29 cellular contexts compared by ENCODE assay signal in genomic region chr16:58433569-58433951, GRCh38.
"Had no signal": no experiment of that assay in that cellular context is flagged by ENCODE, and none has a peak within 500 bp of the region (broad histone marks: within the 10 kb centered on the region; RNA-seq: fewer than 3 reads in every experiment).

No MANE protein-coding gene starts in this region.

- H3K36me3 ChIP-seq: adrenal gland, cardiac muscle cell, ovary, sigmoid colon, stomach, thyroid gland, upper lobe of right lung had no signal

- H3K27me3 ChIP-seq: adrenal gland, body of pancreas, cardiac muscle cell, ovary, thyroid gland, upper lobe of right lung had no signal

- H3K4me1 Mint-ChIP-seq: activated naive CD8-positive, alpha-beta T cell treated with anti-CD3 and anti-CD28 coated beads for 36 hours; mesothelial cell of epicardium; stimulated activated effector memory CD8-positive, alpha-beta T cell treated with anti-CD3 and anti-CD28 coated beads, Interleukin-12 subunit alpha, Interleukin-12 subunit beta, amount 100 ng/mL, for 72 hours had no signal

- H3K4me3 Mint-ChIP-seq: activated CD4-positive, alpha-beta memory T cell treated with anti-CD3 and anti-CD28 coated beads for 36 hours; activated CD4-positive, alpha-beta T cell treated with anti-CD3 and anti-CD28 coated beads, Interleukin-2, amount 10 ng/mL, durations not matched to agents 24 days and 14 days; activated naive CD4-positive, alpha-beta T cell treated with anti-CD3 and anti-CD28 coated beads for 36 hours; activated naive CD8-positive, alpha-beta T cell treated with anti-CD3 and anti-CD28 coated beads for 36 hours; activated T-helper 1 cell treated with anti-CD3 and anti-CD28 coated beads, Interleukin-12 subunit alpha, Interleukin-12 subunit beta, Interleukin-2, Interleukin-4 antibody, amounts not matched to agents 30 ng/mL and 10 ng/mL and 1 ng/mL, durations not matched to agents 14 hours and 24 hours and 36 hours; mesothelial cell of epicardium; naive B cell; stimulated activated effector memory CD8-positive, alpha-beta T cell treated with anti-CD3 and anti-CD28 coated beads, Interleukin-12 subunit alpha, Interleukin-12 subunit beta, amount 100 ng/mL, for 72 hours; T-helper 2 cell treated with Interferon-gamma antibody and Interleukin-4, amounts not matched to agents 5 μg/mL and 100 μg/mL, for 36 hours had no signal

- H3K27ac Mint-ChIP-seq: activated CD4-positive, alpha-beta memory T cell treated with anti-CD3 and anti-CD28 coated beads for 36 hours; activated CD4-positive, alpha-beta T cell treated with anti-CD3 and anti-CD28 coated beads, Interleukin-2, amount 10 ng/mL, durations not matched to agents 24 days and 14 days; activated naive CD4-positive, alpha-beta T cell treated with anti-CD3 and anti-CD28 coated beads for 36 hours; activated naive CD8-positive, alpha-beta T cell treated with anti-CD3 and anti-CD28 coated beads for 36 hours; activated T-helper 1 cell treated with anti-CD3 and anti-CD28 coated beads, Interleukin-12 subunit alpha, Interleukin-12 subunit beta, Interleukin-2, Interleukin-4 antibody, amounts not matched to agents 30 ng/mL and 10 ng/mL and 1 ng/mL, durations not matched to agents 14 hours and 24 hours and 36 hours; mesothelial cell of epicardium; naive B cell; progenitor cell of endocrine pancreas; stimulated activated effector memory CD8-positive, alpha-beta T cell treated with anti-CD3 and anti-CD28 coated beads, Interleukin-12 subunit alpha, Interleukin-12 subunit beta, amount 100 ng/mL, for 72 hours; T-helper 2 cell treated with Interferon-gamma antibody and Interleukin-4, amounts not matched to agents 5 μg/mL and 100 μg/mL, for 36 hours had no signal

- H3K4me1 ChIP-seq: body of pancreas, sigmoid colon, stomach, thyroid gland, upper lobe of right lung had no signal

- H3K9me3 Mint-ChIP-seq: activated T-helper 1 cell treated with anti-CD3 and anti-CD28 coated beads, Interleukin-12 subunit alpha, Interleukin-12 subunit beta, Interleukin-2, Interleukin-4 antibody, amounts not matched to agents 30 ng/mL and 10 ng/mL and 1 ng/mL, durations not matched to agents 14 hours and 24 hours and 36 hours; mesothelial cell of epicardium; stimulated activated effector memory CD8-positive, alpha-beta T cell treated with anti-CD3 and anti-CD28 coated beads, Interleukin-12 subunit alpha, Interleukin-12 subunit beta, amount 100 ng/mL, for 72 hours; T-helper 2 cell treated with Interferon-gamma antibody and Interleukin-4, amounts not matched to agents 5 μg/mL and 100 μg/mL, for 36 hours had no signal

- H3K9me3 ChIP-seq: adrenal gland, body of pancreas, esophagus muscularis mucosa, ovary, sigmoid colon, thyroid gland, upper lobe of right lung had no signal

- DNase-seq: activated CD4-positive, alpha-beta memory T cell treated with anti-CD3 and anti-CD28 coated beads for 36 hours; activated CD4-positive, alpha-beta T cell treated with anti-CD3 and anti-CD28 coated beads, Interleukin-2, amount 10 ng/mL, durations not matched to agents 24 days and 14 days; activated CD8-positive, alpha-beta memory T cell treated with anti-CD3 and anti-CD28 coated beads, Interleukin-2, amount 50 U/mL, for 4 hours; activated effector memory CD4-positive, alpha-beta T cell treated with anti-CD3 and anti-CD28 coated beads, Interleukin-2, amount 50 U/mL, for 16 hours; activated naive CD4-positive, alpha-beta T cell treated with anti-CD3 and anti-CD28 coated beads for 36 hours; activated naive CD8-positive, alpha-beta T cell treated with anti-CD3 and anti-CD28 coated beads for 36 hours; activated T-cell treated with anti-CD3 and anti-CD28 coated beads, Interleukin-2, amount 50 U/mL, for 1 hour; aorta; body of pancreas; cortex of kidney; foreskin melanocyte; naive B cell; ovary; sigmoid colon; small intestine; stimulated activated CD4-positive, alpha-beta T cell treated with anti-CD3 and anti-CD28 coated beads, Interleukin-4, amount 100 ng/mL, for 24 hours; stomach; T-helper 1 cell; thyroid gland; upper lobe of right lung had no signal

- H3K4me3 ChIP-seq: adrenal gland, body of pancreas, cardiac muscle cell, esophagus muscularis mucosa, ovary, sigmoid colon, stomach, thyroid gland, upper lobe of right lung had no signal

- FAIRE-seq: islet of Langerhans, small intestine had no signal

- H3K27me3 Mint-ChIP-seq: activated naive CD8-positive, alpha-beta T cell treated with anti-CD3 and anti-CD28 coated beads for 36 hours; naive B cell had no signal

- ATAC-seq: body of pancreas; stimulated activated effector memory CD8-positive, alpha-beta T cell treated with anti-CD3 and anti-CD28 coated beads, Interleukin-12 subunit alpha, Interleukin-12 subunit beta, amount 100 ng/mL, for 72 hours had no signal

- H3K27ac ChIP-seq: body of pancreas, cardiac muscle cell, esophagus muscularis mucosa, ovary, sigmoid colon, stomach, thyroid gland, upper lobe of right lung had no signal
